12 cellular contexts compared by ENCODE assay signal in genomic region chr17:80743181-80743771, GRCh38.
A peak's percentile ranks its signal among the peaks of the same experiment; 100 is the strongest.
DNase-seq lines count a peak whose midpoint lies in the region; ATAC-seq, FAIRE-seq and TF ChIP-seq lines count a peak whose summit lies in the region.
"Had no signal": no experiment of that assay in that cellular context is flagged by ENCODE, and none has a peak within 500 bp of the region (broad histone marks: within the 10 kb centered on the region; RNA-seq: fewer than 3 reads in every experiment).

No MANE protein-coding gene starts in this region.

- DNase-seq in CD8-positive, alpha-beta memory T cell, result peak in 1 of 5 donors; percentile 70
- DNase-seq in T-cell (peak in 29 of 34 experiments; percentile 20 to 75 (median 58)), trophoblast cell (no peak), RPMI8226 (no peak), frontal cortex (ENCODE audit: low spot score in 2 of 2) (no peak), glutamatergic neuron (no peak)
- DNase-seq: EL, NCI-H1436 treated with DMSO at 0.1 percent for 48 hours had no signal

- H3K9me3 ChIP-seq in CD8-positive, alpha-beta memory T cell (ENCODE audit: low read length), result no peaks in the 10 kb centered on the region
- H3K9me3 ChIP-seq in trophoblast cell (ENCODE audit: insufficient read depth, low read depth, low read length), result peaks cover 7% of the 10 kb centered on the region

- H4K12ac ChIP-seq in trophoblast cell (ENCODE audit: low read depth, low read length), result no peak overlapping the region

- no peak overlapping the region for H3K9ac ChIP-seq in trophoblast cell (ENCODE audit: low read length)
- H3K9ac ChIP-seq: parathyroid adenoma had no signal

- H3K14ac ChIP-seq in trophoblast cell (ENCODE audit: low read length), result no peak overlapping the region

- no peak overlapping the region for H4K8ac ChIP-seq in trophoblast cell (ENCODE audit: low read depth, low read length)

- H3K79me2 ChIP-seq in trophoblast cell (ENCODE audit: control insufficient read depth, insufficient read depth, low read length, poor library complexity), result no peaks in the 10 kb centered on the region
- H3K79me2 ChIP-seq: hepatocyte had no signal

- peak overlapping the region in 6 of 7 donors; percentile 28 to 67 (median 42) for H3K4me3 Mint-ChIP-seq in CD8-positive, alpha-beta memory T cell
- H3K4me3 Mint-ChIP-seq in T-cell (peak overlapping the region; percentile 49 to 77 (median 73)), brain (no peak overlapping the region), glutamatergic neuron (ENCODE audit: unreplicated experiment) (no peak overlapping the region)

- peaks cover 20 to 62% (median 46%) of the 10 kb centered on the region in 3 donors for H3K4me1 Mint-ChIP-seq in CD8-positive, alpha-beta memory T cell
- H3K4me1 Mint-ChIP-seq in T-cell, result peaks cover 60 to 68% (median 64%) of the 10 kb centered on the region in 3 donors
- peaks cover 27% of the 10 kb centered on the region for H3K4me1 Mint-ChIP-seq in brain
- no peaks in the 10 kb centered on the region for H3K4me1 Mint-ChIP-seq in glutamatergic neuron (ENCODE audit: low read depth, unreplicated experiment)

- peaks cover 9 to 36% (median 11%) of the 10 kb centered on the region in 3 donors for H3K36me3 Mint-ChIP-seq in CD8-positive, alpha-beta memory T cell
- H3K36me3 Mint-ChIP-seq in T-cell (peaks cover 22% of the 10 kb centered on the region), brain (peaks cover 43% of the 10 kb centered on the region), glutamatergic neuron (ENCODE audit: unreplicated experiment) (peaks cover 21% of the 10 kb centered on the region)

- no peak overlapping the region for H2AFZ ChIP-seq in trophoblast cell (ENCODE audit: insufficient read depth, low read length, poor library complexity)
- H2AFZ ChIP-seq: hepatocyte, parathyroid adenoma had no signal

- H3K27ac Mint-ChIP-seq in CD8-positive, alpha-beta memory T cell, result peak overlapping the region in 7 of 8 donors; percentile 18 to 83 (median 51)
- peak overlapping the region; percentile 36 to 80 for H3K27ac Mint-ChIP-seq in T-cell
- H3K27ac Mint-ChIP-seq in brain, result peak overlapping the region in 4 of 5 experiments; percentile 4 to 85 (median 35)
- H3K27ac Mint-ChIP-seq in glutamatergic neuron (ENCODE audit: unreplicated experiment), result no peak overlapping the region

- H3K36me3 ChIP-seq in CD8-positive, alpha-beta memory T cell (ENCODE audit: insufficient read depth, low read length), result no peaks in the 10 kb centered on the region
- H3K36me3 ChIP-seq in trophoblast cell (ENCODE audit: control insufficient read depth in 1 of 2, insufficient read depth in 2 of 2, low read length in 2 of 2), result peaks cover 3% of the 10 kb centered on the region in 2 experiments

- no peak overlapping the region for H3K4ac ChIP-seq in trophoblast cell (ENCODE audit: low read depth, low read length)

- no peaks in the 10 kb centered on the region for H3K79me1 ChIP-seq in trophoblast cell (ENCODE audit: low read length)

- H3K4me2 ChIP-seq in trophoblast cell (ENCODE audit: low read length), result no peak overlapping the region
- H3K4me2 ChIP-seq: hepatocyte had no signal

- FAIRE-seq in frontal cortex (lab: Jason Lieb, UNC), result no peak

- no peak overlapping the region for H3K27ac ChIP-seq in CD8-positive, alpha-beta memory T cell (ENCODE audit: low read depth, low read length)
- no peak overlapping the region for H3K27ac ChIP-seq in trophoblast cell (ENCODE audit: low read depth, low read length)
- H3K27ac ChIP-seq: hepatocyte, parathyroid adenoma had no signal

- POLR2A ChIA-PET in CD8-positive, alpha-beta memory T cell (lab: Charles Lee), result no interaction called here
- POLR2A ChIA-PET in T-cell (lab: Charles Lee), result no interaction called here

- no peak overlapping the region for H4K91ac ChIP-seq in trophoblast cell (ENCODE audit: low read depth, low read length)

- H2BK5ac ChIP-seq in trophoblast cell (ENCODE audit: low read depth, low read length, poor library complexity), result no peak overlapping the region

- CTCF ChIA-PET in CD8-positive, alpha-beta memory T cell (lab: Charles Lee), result no interaction called here
- CTCF ChIA-PET in T-cell (lab: Charles Lee), result no interaction called here

- peak overlapping the region; percentile 56 for H3K4me3 ChIP-seq in CD8-positive, alpha-beta memory T cell (ENCODE audit: low read length)
- peak overlapping the region; percentile 51 for H3K4me3 ChIP-seq in trophoblast cell (ENCODE audit: low read depth, low read length)
- H3K4me3 ChIP-seq: hepatocyte had no signal

- ATAC-seq in T-cell (replicated peaks in 1 of 4) (peak; percentile 79 to 94 (median 88)), GM19035 (IDR thresholded peaks at IDR 0.05; ENCODE audit: unreplicated experiment) (no peak)

- H2AK5ac ChIP-seq in trophoblast cell (ENCODE audit: low read length), result no peak overlapping the region

- H3K9me3 Mint-ChIP-seq in CD8-positive, alpha-beta memory T cell, result no peaks in the 10 kb centered on the region
- H3K9me3 Mint-ChIP-seq in T-cell (no peaks in the 10 kb centered on the region), brain (peaks cover 0 to 17% (median 5%) of the 10 kb centered on the region in 5 experiments), glutamatergic neuron (ENCODE audit: unreplicated experiment) (peaks cover 20% of the 10 kb centered on the region)

- no peak overlapping the region for H3K23ac ChIP-seq in trophoblast cell (ENCODE audit: low read length)

- H2BK120ac ChIP-seq in trophoblast cell (ENCODE audit: insufficient read depth, low read length, poor library complexity), result no peak overlapping the region

- H3K4me1 ChIP-seq in CD8-positive, alpha-beta memory T cell (ENCODE audit: insufficient read depth, low read length), result peaks cover 33% of the 10 kb centered on the region
- H3K4me1 ChIP-seq in trophoblast cell (ENCODE audit: control insufficient read depth in 1 of 2, insufficient read depth in 2 of 2, low read length in 2 of 2), result no peaks in the 10 kb centered on the region

- TF ChIP-seq CTCF in brain (conservative IDR thresholded peaks at IDR 0.05) (no peak), glutamatergic neuron (IDR thresholded peaks at IDR 0.05; ENCODE audit: partially characterized antibody, unreplicated experiment) (no peak)

- WGBS in trophoblast cell (ENCODE audit: extremely low coverage, insufficient coverage, insufficient read length), result no CpG with 5 or more reads among the region's 15 CpGs

- H2BK12ac ChIP-seq in trophoblast cell (ENCODE audit: low read length), result no peak overlapping the region

- H3K27me3 Mint-ChIP-seq in CD8-positive, alpha-beta memory T cell, result peaks cover 0 to 1% of the 10 kb centered on the region in 2 donors
- H3K27me3 Mint-ChIP-seq in T-cell (no peaks in the 10 kb centered on the region), brain (no peaks in the 10 kb centered on the region), glutamatergic neuron (ENCODE audit: unreplicated experiment) (peaks cover 14% of the 10 kb centered on the region)

- H3K27me3 ChIP-seq in CD8-positive, alpha-beta memory T cell (ENCODE audit: insufficient read depth, low read length, poor library complexity, severe bottlenecking), result no peaks in the 10 kb centered on the region
- H3K27me3 ChIP-seq in trophoblast cell (ENCODE audit: insufficient read depth, low read length), result no peaks in the 10 kb centered on the region
- H3K27me3 ChIP-seq: hepatocyte had no signal

- H3K18ac ChIP-seq in trophoblast cell (ENCODE audit: low read length), result no peak overlapping the region

Comparison
In these comparisons a context has a peak if more than half of its experiments do, and no peak if none do; other contexts are left out.
1. DNase-seq: peak in T-cell (29 of 34); none in trophoblast cell (0 of 2), RPMI8226 (single experiment), frontal cortex (0 of 2) and glutamatergic neuron (single experiment).
2. H3K4me3 Mint-ChIP-seq: peak in CD8-positive, alpha-beta memory T cell (6 of 7) and T-cell (3 of 3); none in brain (0 of 5) and glutamatergic neuron (single experiment).